8 cellular contexts compared by ENCODE assay signal in the genomic region with DNA sequence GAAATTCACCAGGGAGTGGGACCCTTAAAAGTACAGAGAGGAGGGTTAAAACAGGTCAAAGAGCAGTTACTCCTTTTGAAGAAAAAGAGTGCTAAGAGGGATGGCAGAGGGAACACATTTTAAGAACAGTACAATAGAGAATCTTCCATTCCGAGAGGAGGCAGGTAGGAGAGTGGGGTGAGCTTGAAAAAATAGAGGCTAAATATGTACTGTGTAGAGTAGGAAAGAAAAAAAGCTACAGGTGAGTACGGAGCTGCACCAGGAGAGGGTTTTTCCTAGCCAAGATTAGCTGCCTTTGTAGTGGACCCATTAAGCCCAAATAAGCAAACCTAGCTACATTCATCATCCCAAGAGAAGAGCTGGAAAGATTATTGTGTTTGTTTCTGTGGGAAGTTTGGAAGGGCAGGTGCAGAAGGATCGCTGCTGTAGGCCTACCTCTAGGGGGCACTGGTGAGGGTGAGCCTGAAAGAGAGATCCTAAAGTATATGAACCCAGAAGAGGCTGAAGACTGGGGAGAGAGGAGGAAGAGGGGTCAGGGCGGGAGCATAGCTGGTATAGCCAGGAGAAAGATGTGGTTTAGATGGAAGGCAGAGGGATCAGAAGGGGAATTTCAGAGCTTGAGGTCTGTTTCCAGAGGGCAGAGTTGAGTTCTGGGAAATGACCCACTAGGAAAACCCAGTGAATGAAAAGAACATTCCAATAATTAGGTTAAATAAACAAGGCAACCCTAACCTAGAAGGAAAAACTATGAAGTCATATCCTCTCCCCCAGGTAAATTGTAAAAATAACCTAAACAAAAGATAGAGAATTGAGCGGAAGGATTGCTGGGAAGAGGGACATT. TPM values are rescaled to one million over a fixed set of nuclear protein-coding genes. Genes with fewer than 3 reads are reported as not detected.
DNase-seq lines count a peak whose midpoint lies in the region; ATAC-seq and TF ChIP-seq lines count a peak whose summit lies in the region.

No MANE protein-coding gene starts in this region.

- WGBS in mammary epithelial cell (ENCODE audit: low coverage, missing lambda C conversion rate): 73% methylated on average over 5 of the region's 5 CpGs

- H3K4me2 ChIP-seq in mammary epithelial cell (ENCODE audit: insufficient read depth, low read depth, low read length): no peak overlapping the region

- in situ Hi-C loops in mammary epithelial cell (cut with MboI; ENCODE audit: low sequenced_read_pairs in 2 of 2): loop anchor here in 1 of 2 donors (5.0 kb wide), 1 partner anchor 41 kb away; no protein-coding TSS in a partner anchor

- intact Hi-C loops in CD8-positive, alpha-beta T cell (cut with DNase I, micrococcal nuclease): loop anchor here (1.0 to 5.0 kb wide), 4 partner anchors 66 to 1216 kb away; partner anchors contain the start of gene NCOA7 (in 1 of the 2)
- intact Hi-C loops in mammary epithelial cell (cut with micrococcal nuclease): no loop called here

- peak; percentile 60 for TF ChIP-seq CTCF in CD8-positive, alpha-beta T cell (IDR thresholded peaks at IDR 0.05)
- peak; percentile 88 for TF ChIP-seq CTCF in HFFc6 (IDR thresholded peaks at IDR 0.05)
- peak; percentile 72 to 86 for TF ChIP-seq CTCF in mammary epithelial cell (conservative IDR thresholded peaks at IDR 0.05 in 1 of 2, IDR thresholded peaks at IDR 0.05 in 1 of 2; ENCODE audit: extremely low read depth in 1 of 2, insufficient read depth in 1 of 2, low read depth in 1 of 2, low read length in 2 of 2)

- dilution Hi-C loops in mammary epithelial cell (cut with HindIII; ENCODE audit: low sequenced_read_pairs): no loop called here

- H3K36me3 ChIP-seq in CD8-positive, alpha-beta T cell (ENCODE audit: insufficient read depth, low read length): no peaks in the 10 kb centered on the region
- no peaks in the 10 kb centered on the region for H3K36me3 ChIP-seq in mammary epithelial cell (ENCODE audit: insufficient read depth, low read length)

- no peaks in the 10 kb centered on the region for H3K4me1 ChIP-seq in CD8-positive, alpha-beta T cell (ENCODE audit: insufficient read depth, low read length)
- peaks cover 14% of the 10 kb centered on the region for H3K4me1 ChIP-seq in mammary epithelial cell (ENCODE audit: insufficient read depth, low read length)

- no peak overlapping the region for H3K9ac ChIP-seq in mammary epithelial cell (ENCODE audit: insufficient read depth, low read length)

- peak; percentile 71 for ATAC-seq in CD8-positive, alpha-beta T cell
- peak; percentile 51 for ATAC-seq in memory B cell (ENCODE audit: low read depth)
- ATAC-seq in GM19035 (IDR thresholded peaks at IDR 0.05; ENCODE audit: unreplicated experiment): no peak

- BruUV-seq in mammary epithelial cell (replicated peaks; lab: Mats Ljungman, UMichigan): no TSS peak

- no peaks in the 10 kb centered on the region for H3K79me2 ChIP-seq in mammary epithelial cell (ENCODE audit: insufficient read depth, low read length)

- no peaks in the 10 kb centered on the region for H3K27me3 ChIP-seq in CD8-positive, alpha-beta T cell (ENCODE audit: insufficient read depth, low read length)
- H3K27me3 ChIP-seq in mammary epithelial cell (ENCODE audit: insufficient read depth, low read length): no peaks in the 10 kb centered on the region

- no peaks in the 10 kb centered on the region for H3K9me3 ChIP-seq in CD8-positive, alpha-beta T cell (ENCODE audit: low read length)
- H3K9me3 ChIP-seq in mammary epithelial cell (replicated peaks; ENCODE audit: insufficient read depth, low read length): no peaks in the 10 kb centered on the region

- no peak overlapping the region for H3K4me3 ChIP-seq in CD8-positive, alpha-beta T cell (ENCODE audit: low read depth, low read length)
- H3K4me3 ChIP-seq in mammary epithelial cell (replicated peaks in 1 of 3; ENCODE audit: insufficient read depth in 1 of 3, low read depth in 2 of 3, low read length in 3 of 3): no peak overlapping the region

- no peak overlapping the region for H3K27ac Mint-ChIP-seq in CD8-positive, alpha-beta T cell
- H3K27ac Mint-ChIP-seq in HFFc6: no peak overlapping the region
- H3K27ac Mint-ChIP-seq in T-helper 1 cell treated with Interleukin-12 subunit alpha and Interleukin-12 subunit beta and Interleukin-4 antibody, amounts not matched to agents 30 μg/mL and 1 μg/mL, for 36 hours: peak overlapping the region; percentile 34
- no peak overlapping the region for H3K27ac Mint-ChIP-seq in memory B cell

- H3K36me3 Mint-ChIP-seq in CD8-positive, alpha-beta T cell: peaks cover 49% of the 10 kb centered on the region
- H3K36me3 Mint-ChIP-seq in HFFc6 (ENCODE audit: low read depth) (peaks cover 16% of the 10 kb centered on the region; the same call in 1 of the 2 replicates), memory B cell (peaks cover 17% of the 10 kb centered on the region)
- H3K36me3 Mint-ChIP-seq in T-helper 1 cell treated with Interleukin-12 subunit alpha and Interleukin-12 subunit beta and Interleukin-4 antibody, amounts not matched to agents 30 μg/mL and 1 μg/mL, for 36 hours (ENCODE audit: low read depth): peaks cover 29% of the 10 kb centered on the region

- CTCF ChIA-PET in CD8-positive, alpha-beta T cell (lab: Charles Lee): interaction anchor here (0.6 to 2.2 kb wide), 11 partner anchors 10 to 139 kb away, joined by 3 to 10 read pairs (median 3); partner anchors contain the start of gene NCOA7
- CTCF ChIA-PET in mammary epithelial cell (lab: Charles Lee; ENCODE audit: low non-redundant PET): interaction anchor here (0.6 kb wide), 1 partner anchor 51 kb away, joined by 3 read pairs; no protein-coding TSS in a partner anchor

- peaks cover 2% of the 10 kb centered on the region for H3K4me1 Mint-ChIP-seq in CD8-positive, alpha-beta T cell (ENCODE audit: low read depth)
- peaks cover 45% of the 10 kb centered on the region for H3K4me1 Mint-ChIP-seq in HFFc6 (ENCODE audit: low read depth)
- H3K4me1 Mint-ChIP-seq in T-helper 1 cell treated with Interleukin-12 subunit alpha and Interleukin-12 subunit beta and Interleukin-4 antibody, amounts not matched to agents 30 μg/mL and 1 μg/mL, for 36 hours (ENCODE audit: low read depth): peaks cover 43% of the 10 kb centered on the region
- H3K4me1 Mint-ChIP-seq in memory B cell: peaks cover 8% of the 10 kb centered on the region

- H3K27ac ChIP-seq in CD8-positive, alpha-beta T cell (ENCODE audit: low read depth, low read length): no peak overlapping the region
- H3K27ac ChIP-seq in mammary epithelial cell (ENCODE audit: insufficient read depth, low read depth, low read length): no peak overlapping the region

- POLR2A ChIA-PET in CD8-positive, alpha-beta T cell (lab: Charles Lee): interaction anchor here (0.9 kb wide), 1 partner anchor 125 kb away, joined by 3 read pairs; no protein-coding TSS in a partner anchor

- no peak overlapping the region for H2AFZ ChIP-seq in mammary epithelial cell (ENCODE audit: low read depth, low read length)

- DNase-seq in CD8-positive, alpha-beta T cell: peak in 5 of 7 experiments; percentile 13 to 44 (median 34)
- DNase-seq in HFFc6 (peak; percentile 24), mammary epithelial cell (no peak), memory B cell (ENCODE audit: low spot score in 2 of 2) (peak; percentile 27 to 30), ureter (ENCODE audit: low spot score) (peak; percentile 53), amniotic stem cell (lab: John Stamatoyannopoulos, UW) (no peak)

- no peak overlapping the region for H3K4me3 Mint-ChIP-seq in CD8-positive, alpha-beta T cell
- H3K4me3 Mint-ChIP-seq in HFFc6 (no peak overlapping the region), memory B cell (no peak overlapping the region)
- no peak overlapping the region for H3K4me3 Mint-ChIP-seq in T-helper 1 cell treated with Interleukin-12 subunit alpha and Interleukin-12 subunit beta and Interleukin-4 antibody, amounts not matched to agents 30 μg/mL and 1 μg/mL, for 36 hours

- H4K20me1 ChIP-seq in mammary epithelial cell (ENCODE audit: insufficient read depth, low read length): no peaks in the 10 kb centered on the region

- H3K9me3 Mint-ChIP-seq in CD8-positive, alpha-beta T cell: no peaks in the 10 kb centered on the region
- no peaks in the 10 kb centered on the region for H3K9me3 Mint-ChIP-seq in HFFc6
- no peaks in the 10 kb centered on the region for H3K9me3 Mint-ChIP-seq in T-helper 1 cell treated with Interleukin-12 subunit alpha and Interleukin-12 subunit beta and Interleukin-4 antibody, amounts not matched to agents 30 μg/mL and 1 μg/mL, for 36 hours
- H3K9me3 Mint-ChIP-seq in memory B cell: no peaks in the 10 kb centered on the region

- H3K27me3 Mint-ChIP-seq in CD8-positive, alpha-beta T cell (ENCODE audit: low read depth): no peaks in the 10 kb centered on the region
- H3K27me3 Mint-ChIP-seq in HFFc6 (ENCODE audit: insufficient read depth) (no peaks in the 10 kb centered on the region), memory B cell (no peaks in the 10 kb centered on the region)
- no peaks in the 10 kb centered on the region for H3K27me3 Mint-ChIP-seq in T-helper 1 cell treated with Interleukin-12 subunit alpha and Interleukin-12 subunit beta and Interleukin-4 antibody, amounts not matched to agents 30 μg/mL and 1 μg/mL, for 36 hours (ENCODE audit: low read depth)

RNA-seq across cellular contexts. Expression of gene HINT3, which starts 50.2 kb away (rescaled TPM):
- 10 to 100 TPM; 14.2 to 15.4 TPM for total RNA-seq in CD8-positive, alpha-beta T cell
- total RNA-seq in HFFc6 (2021; fragmentation: NEBNext Ultra II Directional; extraction: Animal tissue kit (Norgen Biotek cat#: 25700)): 10 to 100 TPM; 11.0 to 14.4 (median 12.3) TPM
- 10 to 100 TPM; 13.3 to 23.5 TPM for total RNA-seq in mammary epithelial cell
- 0.94 TPM for polyA plus RNA-seq in mammary epithelial cell
- polyA minus RNA-seq in mammary epithelial cell: 0.93 TPM
- total RNA-seq in ureter: 20.6 TPM

Comparison
In these comparisons a context has a peak if more than half of its experiments do, and no peak if none do; other contexts are left out.
1. DNase-seq: peak in CD8-positive, alpha-beta T cell (5 of 7), HFFc6 (single experiment), memory B cell (2 of 2) and ureter (single experiment); none in mammary epithelial cell (single experiment) and amniotic stem cell (single experiment).
2. Peak in every context shown above with its lines, with median percentiles within 50 percentile points of each other: CTCF ChIP-seq.